ENCODE assay signal across 1 cellular context in the genomic region with DNA sequence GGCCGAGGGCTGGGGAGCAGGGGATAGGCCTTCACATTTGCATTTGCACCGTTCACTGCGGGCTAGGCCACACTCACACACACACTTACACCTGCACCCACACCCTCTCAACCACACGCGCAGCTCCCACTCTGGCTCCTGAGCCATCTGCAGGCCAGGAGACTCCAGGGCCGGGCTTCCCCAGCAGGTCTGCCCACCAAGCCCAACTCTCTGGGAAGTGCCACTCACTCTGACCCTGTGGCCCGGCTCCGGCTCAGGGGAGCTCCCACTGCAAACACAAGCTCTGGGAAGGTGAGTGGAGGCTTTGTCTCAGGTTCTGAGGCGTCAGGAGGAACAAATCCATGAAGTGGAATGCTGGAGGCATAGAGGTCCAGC.
TF ChIP-seq lines count a peak whose summit lies in the region.

No MANE protein-coding gene starts in this region.

TF ChIP-seq in K562, 482 proteins besides CTCF, POLR2A, EP300 and RAD21 (continued from another document):
- TF ChIP-seq, protein P1, sequence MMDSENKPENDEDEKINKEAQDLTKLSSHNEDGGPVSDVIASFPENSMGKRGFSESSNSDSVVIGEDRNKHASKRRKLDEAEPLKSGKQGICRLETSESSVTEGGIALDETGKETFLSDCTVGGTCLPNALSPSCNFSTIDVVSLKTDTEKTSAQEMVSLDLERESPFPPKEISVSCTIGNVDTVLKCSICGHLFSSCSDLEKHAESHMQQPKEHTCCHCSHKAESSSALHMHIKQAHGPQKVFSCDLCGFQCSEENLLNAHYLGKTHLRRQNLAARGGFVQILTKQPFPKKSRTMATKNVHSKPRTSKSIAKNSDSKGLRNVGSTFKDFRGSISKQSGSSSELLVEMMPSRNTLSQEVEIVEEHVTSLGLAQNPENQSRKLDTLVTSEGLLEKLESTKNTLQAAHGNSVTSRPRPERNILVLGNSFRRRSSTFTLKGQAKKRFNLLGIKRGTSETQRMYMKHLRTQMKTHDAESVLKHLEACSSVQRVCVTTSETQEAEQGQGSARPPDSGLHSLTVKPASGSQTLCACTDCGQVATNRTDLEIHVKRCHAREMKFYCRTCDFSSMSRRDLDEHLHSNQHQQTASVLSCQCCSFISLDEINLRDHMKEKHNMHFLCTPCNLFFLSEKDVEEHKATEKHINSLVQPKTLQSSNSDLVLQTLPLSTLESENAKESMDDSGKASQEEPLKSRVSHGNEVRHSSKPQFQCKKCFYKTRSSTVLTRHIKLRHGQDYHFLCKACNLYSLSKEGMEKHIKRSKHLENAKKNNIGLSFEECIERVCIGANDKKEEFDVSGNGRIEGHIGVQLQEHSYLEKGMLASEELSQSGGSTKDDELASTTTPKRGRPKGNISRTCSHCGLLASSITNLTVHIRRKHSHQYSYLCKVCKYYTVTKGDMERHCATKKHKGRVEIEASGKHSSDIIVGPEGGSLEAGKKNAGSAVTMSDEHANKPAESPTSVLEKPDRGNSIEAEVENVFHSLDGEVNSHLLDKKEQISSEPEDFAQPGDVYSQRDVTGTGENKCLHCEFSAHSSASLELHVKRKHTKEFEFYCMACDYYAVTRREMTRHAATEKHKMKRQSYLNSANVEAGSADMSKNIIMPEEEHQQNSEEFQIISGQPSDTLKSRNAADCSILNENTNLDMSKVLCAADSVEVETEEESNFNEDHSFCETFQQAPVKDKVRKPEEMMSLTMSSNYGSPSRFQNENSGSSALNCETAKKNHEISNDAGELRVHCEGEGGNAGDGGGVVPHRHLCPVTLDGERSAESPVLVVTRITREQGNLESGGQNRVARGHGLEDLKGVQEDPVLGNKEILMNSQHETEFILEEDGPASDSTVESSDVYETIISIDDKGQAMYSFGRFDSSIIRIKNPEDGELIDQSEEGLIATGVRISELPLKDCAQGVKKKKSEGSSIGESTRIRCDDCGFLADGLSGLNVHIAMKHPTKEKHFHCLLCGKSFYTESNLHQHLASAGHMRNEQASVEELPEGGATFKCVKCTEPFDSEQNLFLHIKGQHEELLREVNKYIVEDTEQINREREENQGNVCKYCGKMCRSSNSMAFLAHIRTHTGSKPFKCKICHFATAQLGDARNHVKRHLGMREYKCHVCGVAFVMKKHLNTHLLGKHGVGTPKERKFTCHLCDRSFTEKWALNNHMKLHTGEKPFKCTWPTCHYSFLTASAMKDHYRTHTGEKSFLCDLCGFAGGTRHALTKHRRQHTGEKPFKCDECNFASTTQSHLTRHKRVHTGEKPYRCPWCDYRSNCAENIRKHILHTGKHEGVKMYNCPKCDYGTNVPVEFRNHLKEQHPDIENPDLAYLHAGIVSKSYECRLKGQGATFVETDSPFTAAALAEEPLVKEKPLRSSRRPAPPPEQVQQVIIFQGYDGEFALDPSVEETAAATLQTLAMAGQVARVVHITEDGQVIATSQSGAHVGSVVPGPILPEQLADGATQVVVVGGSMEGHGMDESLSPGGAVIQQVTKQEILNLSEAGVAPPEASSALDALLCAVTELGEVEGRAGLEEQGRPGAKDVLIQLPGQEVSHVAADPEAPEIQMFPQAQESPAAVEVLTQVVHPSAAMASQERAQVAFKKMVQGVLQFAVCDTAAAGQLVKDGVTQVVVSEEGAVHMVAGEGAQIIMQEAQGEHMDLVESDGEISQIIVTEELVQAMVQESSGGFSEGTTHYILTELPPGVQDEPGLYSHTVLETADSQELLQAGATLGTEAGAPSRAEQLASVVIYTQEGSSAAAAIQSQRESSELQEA (IDR thresholded peaks at IDR 0.05; ENCODE audit: low read depth), result 0 out of 2 replicates have a peak, but pooled peaks have one; percentile 39
- peak; percentile 22 for TF ChIP-seq RBBP5 (IDR thresholded peaks at IDR 0.05; ENCODE audit: borderline replicate concordance, insufficient read depth, low read length, poor library complexity, severe bottlenecking)
- TF ChIP-seq ZNF140 (CRISPR knock-in tag; IDR thresholded peaks at IDR 0.05), result no peak
- peak; percentile 28 for TF ChIP-seq ARHGAP35 (IDR thresholded peaks at IDR 0.05; ENCODE audit: partially characterized antibody)
- TF ChIP-seq FOSL1 (tag; conservative IDR thresholded peaks at IDR 0.05), result no peak
- TF ChIP-seq, protein P2, sequence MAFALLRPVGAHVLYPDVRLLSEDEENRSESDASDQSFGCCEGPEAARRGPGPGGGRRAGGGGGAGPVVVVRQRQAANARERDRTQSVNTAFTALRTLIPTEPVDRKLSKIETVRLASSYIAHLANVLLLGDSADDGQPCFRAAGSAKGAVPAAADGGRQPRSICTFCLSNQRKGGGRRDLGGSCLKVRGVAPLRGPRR (CRISPR knock-in tag; IDR thresholded peaks at IDR 0.05), result no peak
